In genomic region chr5:1011226-1011631, GRCh38 we compare ENCODE assay signal across 8 cellular contexts. TPM values are rescaled to one million over a fixed set of nuclear protein-coding genes. Genes with fewer than 3 reads are reported as not detected.
DNase-seq lines count a peak whose midpoint lies in the region; ATAC-seq and TF ChIP-seq lines count a peak whose summit lies in the region.

No MANE protein-coding gene starts in this region.

- H3K36me3 Mint-ChIP-seq in glutamatergic neuron (ENCODE audit: unreplicated experiment): peaks cover 7% of the 10 kb centered on the region

- H3K27ac Mint-ChIP-seq in glutamatergic neuron (ENCODE audit: unreplicated experiment): no peak overlapping the region

- no peak for ATAC-seq in GM19328 (IDR thresholded peaks at IDR 0.05; ENCODE audit: unreplicated experiment)

- H3K4me1 Mint-ChIP-seq in glutamatergic neuron (ENCODE audit: low read depth, unreplicated experiment): peaks cover 9% of the 10 kb centered on the region

- H3K9me3 Mint-ChIP-seq in glutamatergic neuron (ENCODE audit: unreplicated experiment): peaks cover 9% of the 10 kb centered on the region

- peak overlapping the region; percentile 67 for H3K4me3 Mint-ChIP-seq in glutamatergic neuron (ENCODE audit: unreplicated experiment)

- peaks cover 7% of the 10 kb centered on the region for H3K27me3 Mint-ChIP-seq in glutamatergic neuron (ENCODE audit: unreplicated experiment)

- TF ChIP-seq CTCF in GM10266 (IDR thresholded peaks at IDR 0.05; ENCODE audit: control insufficient read depth, insufficient read depth, low read depth, missing control alignments) (peak; percentile 52), glutamatergic neuron (IDR thresholded peaks at IDR 0.05; ENCODE audit: partially characterized antibody, unreplicated experiment) (peak; percentile 40)

- DNase-seq in GM10266 (ENCODE audit: extremely low spot score) (peak; percentile 83), NAMALWA (ENCODE audit: low spot score) (peak; percentile 77), glutamatergic neuron (peak; percentile 50), occipital lobe (lab: John Stamatoyannopoulos, UW) (no peak)
- peak; percentile 57 to 67 for DNase-seq in activated CD4-positive, alpha-beta T cell treated with anti-CD3 and anti-CD28 coated beads, Interleukin-2, amount 50 U/mL, for 48 hours
- DNase-seq in stimulated activated CD4-positive, alpha-beta T cell treated with anti-CD3 and anti-CD28 coated beads, Interleukin-4, amount 100 ng/mL, for 4 hours: peak; percentile 38 to 40
- no peak for DNase-seq in NK-92 treated with Interleukin-12 subunit alpha and Interleukin-12 subunit beta, amount 100 ng/mL, for 24 hours (lab: John Stamatoyannopoulos, UW)

RNA-seq across cellular contexts. Expression of gene NKD2, which starts 2.6 kb away (rescaled TPM):
- total RNA-seq in glutamatergic neuron (ENCODE audit: unreplicated experiment): 41.7 TPM
- 3.0 TPM for total RNA-seq in occipital lobe

Comparison
In these comparisons a context has a peak if more than half of its experiments do, and no peak if none do; other contexts are left out.
1. DNase-seq: peak in GM10266 (single experiment), NAMALWA (single experiment), activated CD4-positive, alpha-beta T cell treated with anti-CD3 and anti-CD28 coated beads, Interleukin-2, amount 50 U/mL, for 48 hours (2 of 2), glutamatergic neuron (single experiment) and stimulated activated CD4-positive, alpha-beta T cell treated with anti-CD3 and anti-CD28 coated beads, Interleukin-4, amount 100 ng/mL, for 4 hours (2 of 2); none in occipital lobe (single experiment) and NK-92 treated with Interleukin-12 subunit alpha and Interleukin-12 subunit beta, amount 100 ng/mL, for 24 hours (single experiment).
2. RNA of gene NKD2, which starts 2.6 kb away (total RNA-seq): 41.7 TPM in glutamatergic neuron (single experiment); 3.0 TPM in occipital lobe (single experiment); every median in the first group is over 10 times any median in the second.